18 cellular contexts compared by ENCODE assay signal in the genomic region with DNA sequence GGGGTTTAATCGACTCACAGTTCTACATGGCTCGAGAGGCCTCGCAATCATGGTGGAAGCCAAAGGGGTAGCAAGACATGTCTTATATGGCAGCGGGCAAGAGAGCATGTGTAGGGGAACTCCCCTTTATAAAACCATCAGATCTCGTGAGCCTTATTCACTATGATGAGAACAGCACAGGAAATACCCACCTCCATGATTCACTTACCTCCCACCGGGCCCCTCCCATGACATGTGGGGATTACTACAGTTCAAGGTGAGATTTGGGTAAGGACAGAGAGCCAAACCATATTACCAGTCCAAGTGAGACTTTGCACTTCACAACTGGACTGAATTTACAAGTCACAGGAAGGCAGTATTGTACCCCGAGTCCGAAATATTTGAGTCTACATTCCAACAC.
DNase-seq lines count a peak whose midpoint lies in the region; ATAC-seq and TF ChIP-seq lines count a peak whose summit lies in the region.
"Had no signal": no experiment of that assay in that cellular context is flagged by ENCODE, and none has a peak within 500 bp of the region (broad histone marks: within the 10 kb centered on the region; RNA-seq: fewer than 3 reads in every experiment).

No MANE protein-coding gene starts in this region.

- H3K36me3 Mint-ChIP-seq in activated CD4-positive, alpha-beta T cell treated with anti-CD3 and anti-CD28 coated beads for 36 hours (ENCODE audit: low read depth), result no peaks in the 10 kb centered on the region
- H3K36me3 Mint-ChIP-seq in osteocyte (ENCODE audit: unreplicated experiment), result no peaks in the 10 kb centered on the region
- H3K36me3 Mint-ChIP-seq: CD8-positive, alpha-beta T cell had no signal

- TF ChIP-seq CTCF in coronary artery (IDR thresholded peaks at IDR 0.05) (no peak), osteocyte (IDR thresholded peaks at IDR 0.05) (no peak)

- H3K27ac ChIP-seq in coronary artery, result no peak overlapping the region
- H3K27ac ChIP-seq: 22Rv1 had no signal

- H3K27ac Mint-ChIP-seq in activated CD4-positive, alpha-beta T cell treated with anti-CD3 and anti-CD28 coated beads for 36 hours, result no peak overlapping the region
- no peak overlapping the region for H3K27ac Mint-ChIP-seq in osteocyte (ENCODE audit: unreplicated experiment)
- H3K27ac Mint-ChIP-seq: B cell; CD8-positive, alpha-beta T cell had no signal

- H3K4me3 Mint-ChIP-seq in activated CD4-positive, alpha-beta T cell treated with anti-CD3 and anti-CD28 coated beads for 36 hours, result no peak overlapping the region
- no peak overlapping the region for H3K4me3 Mint-ChIP-seq in osteocyte (ENCODE audit: unreplicated experiment)
- H3K4me3 Mint-ChIP-seq: B cell; CD8-positive, alpha-beta T cell had no signal

- peak; percentile 53 for ATAC-seq in activated CD4-positive, alpha-beta T cell treated with anti-CD3 and anti-CD28 coated beads for 36 hours
- ATAC-seq: CD8-positive, alpha-beta T cell; GM12878 had no signal

- POLR2A ChIA-PET in activated CD4-positive, alpha-beta T cell treated with anti-CD3 and anti-CD28 coated beads for 36 hours (lab: Charles Lee), result interaction anchor here (0.6 kb wide), 1 partner anchor 488 kb away, joined by 6 read pairs; no protein-coding TSS in a partner anchor

- CTCF ChIA-PET in activated CD4-positive, alpha-beta T cell treated with anti-CD3 and anti-CD28 coated beads for 36 hours (lab: Charles Lee), result no interaction called here

- H3K9me3 Mint-ChIP-seq in activated CD4-positive, alpha-beta T cell treated with anti-CD3 and anti-CD28 coated beads for 36 hours (ENCODE audit: low read depth), result no peaks in the 10 kb centered on the region
- H3K9me3 Mint-ChIP-seq in osteocyte (ENCODE audit: unreplicated experiment), result no peaks in the 10 kb centered on the region
- H3K9me3 Mint-ChIP-seq: CD8-positive, alpha-beta T cell had no signal

- intact Hi-C loops in activated CD4-positive, alpha-beta T cell treated with anti-CD3 and anti-CD28 coated beads for 36 hours (cut with DNase I, micrococcal nuclease), result no loop called here

- H3K27me3 Mint-ChIP-seq in activated CD4-positive, alpha-beta T cell treated with anti-CD3 and anti-CD28 coated beads for 36 hours, result peaks cover 8% of the 10 kb centered on the region
- H3K27me3 Mint-ChIP-seq in osteocyte (ENCODE audit: unreplicated experiment), result peaks cover 8% of the 10 kb centered on the region

- H3K4me3 ChIP-seq in coronary artery, result no peak overlapping the region
- H3K4me3 ChIP-seq: BLaER1 treated with 17β-estradiol and CSF1 and Interleukin-3, amounts not matched to agents 10 nM and 100 nM; GM12878 had no signal

- peak; percentile 18 for DNase-seq in activated CD4-positive, alpha-beta T cell treated with anti-CD3 and anti-CD28 coated beads for 36 hours
- DNase-seq in activated CD4-positive, alpha-beta T cell treated with anti-CD3 and anti-CD28 coated beads, Interleukin-2, amount 50 U/mL, for 1 hour, result no peak
- DNase-seq in A172 (ENCODE audit: low spot score) (peak; percentile 56), coronary artery (ENCODE audit: low spot score) (peak; percentile 28), osteocyte (ENCODE audit: extremely low spot score, unreplicated experiment) (peak; percentile 5), NCI-H510A (lab: John Stamatoyannopoulos, UW) (no peak), AG08396 (ENCODE audit: low spot score) (no peak), NCI-H2171 treated with DMSO at 0.1 percent for 48 hours (lab: John Stamatoyannopoulos, UW) (no peak)
- DNase-seq: Calu3, DND-41, EL, HCEC 1CT, IMR-90 had no signal

- peaks cover 5% of the 10 kb centered on the region for H3K4me1 Mint-ChIP-seq in activated CD4-positive, alpha-beta T cell treated with anti-CD3 and anti-CD28 coated beads for 36 hours
- H3K4me1 Mint-ChIP-seq in osteocyte (ENCODE audit: unreplicated experiment), result peaks cover 5% of the 10 kb centered on the region

Comparison
In these comparisons a context has a peak if more than half of its experiments do, and no peak if none do; other contexts are left out.
1. DNase-seq: peak in activated CD4-positive, alpha-beta T cell treated with anti-CD3 and anti-CD28 coated beads for 36 hours (single experiment), A172 (single experiment), coronary artery (single experiment) and osteocyte (single experiment); none in activated CD4-positive, alpha-beta T cell treated with anti-CD3 and anti-CD28 coated beads, Interleukin-2, amount 50 U/mL, for 1 hour (single experiment), NCI-H510A (single experiment), AG08396 (single experiment) and NCI-H2171 treated with DMSO at 0.1 percent for 48 hours (single experiment).